In genomic region chr1:234544094-234544579, GRCh38 we compare ENCODE assay signal across 7 cellular contexts.
DNase-seq lines count a peak whose midpoint lies in the region; ATAC-seq and TF ChIP-seq lines count a peak whose summit lies in the region.

No MANE protein-coding gene starts in this region.

- no peaks in the 10 kb centered on the region for H3K9me3 ChIP-seq in parathyroid adenoma (ENCODE audit: control insufficient read depth, low read length)
- H3K9me3 ChIP-seq in vagina = no peaks in the 10 kb centered on the region

- CTCF ChIA-PET in HEK293T (lab: Yijun Ruan, JAX) = interaction anchor here (0.6 to 3.0 kb wide), 11 partner anchors 8 to 309 kb away, joined by 3 to 12 read pairs (median 4); no protein-coding TSS in a partner anchor

- no peaks in the 10 kb centered on the region for H3K36me3 Mint-ChIP-seq in activated T-helper 2 cell treated with anti-CD3 and anti-CD28 coated beads, Interferon-gamma antibody, Interleukin-2, Interleukin-4, amounts not matched to agents 10 μg/mL and 5 μg/mL and 100 μg/mL, durations not matched to agents 14 hours and 24 hours and 36 hours (ENCODE audit: low read depth)

- POLR2A ChIA-PET in HEK293T (lab: Yijun Ruan, JAX) = interaction anchor here (0.8 to 2.9 kb wide), 17 partner anchors 8 to 178 kb away, joined by 3 to 23 read pairs (median 5); partner anchors contain the start of gene IRF2BP2

- no peaks in the 10 kb centered on the region for H3K36me3 ChIP-seq in parathyroid adenoma (ENCODE audit: control insufficient read depth, insufficient read depth, low read length)
- no peaks in the 10 kb centered on the region for H3K36me3 ChIP-seq in vagina

- H3K4me1 ChIP-seq in foreskin keratinocyte = peaks cover 20% of the 10 kb centered on the region
- H3K4me1 ChIP-seq in parathyroid adenoma = no peaks in the 10 kb centered on the region
- H3K4me1 ChIP-seq in vagina = peaks cover 64% of the 10 kb centered on the region

- peak; percentile 72 for ATAC-seq in foreskin keratinocyte

- intact Hi-C loops in activated T-helper 2 cell treated with anti-CD3 and anti-CD28 coated beads, Interferon-gamma antibody, Interleukin-2, Interleukin-4, amounts not matched to agents 10 μg/mL and 5 μg/mL and 100 μg/mL, durations not matched to agents 14 hours and 24 hours and 36 hours (cut with micrococcal nuclease) = no loop called here
- intact Hi-C loops in vagina (cut with DNase I) = no loop called here

- no peak for TF ChIP-seq POLR2A in vagina (IDR thresholded peaks at IDR 0.05)

- H3K79me2 ChIP-seq in parathyroid adenoma = no peaks in the 10 kb centered on the region

- peak overlapping the region; percentile 29 for H3K4me2 ChIP-seq in parathyroid adenoma (ENCODE audit: low read length)

- H3K27me3 ChIP-seq in foreskin keratinocyte = no peaks in the 10 kb centered on the region
- H3K27me3 ChIP-seq in parathyroid adenoma (ENCODE audit: control insufficient read depth, insufficient read depth, low read length) = no peaks in the 10 kb centered on the region
- no peaks in the 10 kb centered on the region for H3K27me3 ChIP-seq in vagina

- no peak overlapping the region for H3K9ac ChIP-seq in parathyroid adenoma

- H3K27ac Mint-ChIP-seq in activated T-helper 2 cell treated with anti-CD3 and anti-CD28 coated beads, Interferon-gamma antibody, Interleukin-2, Interleukin-4, amounts not matched to agents 10 μg/mL and 5 μg/mL and 100 μg/mL, durations not matched to agents 14 hours and 24 hours and 36 hours = peak overlapping the region; percentile 39

- H3K4me3 ChIP-seq in parathyroid adenoma (ENCODE audit: low read depth, low read length) (no peak overlapping the region), vagina (no peak overlapping the region)

- no peak for TF ChIP-seq CTCF in foreskin keratinocyte (conservative IDR thresholded peaks at IDR 0.05)
- TF ChIP-seq CTCF in parathyroid adenoma (IDR thresholded peaks at IDR 0.05) = no peak
- TF ChIP-seq CTCF in vagina (IDR thresholded peaks at IDR 0.05) = no peak

- peak; percentile 55 for DNase-seq in HEK293T (ENCODE audit: extremely low spot score)
- DNase-seq in NCI-H526 (lab: John Stamatoyannopoulos, UW) = peak; percentile 26 to 50
- no peak for DNase-seq in activated T-helper 2 cell treated with anti-CD3 and anti-CD28 coated beads, Interferon-gamma antibody, Interleukin-2, Interleukin-4, amounts not matched to agents 10 μg/mL and 5 μg/mL and 100 μg/mL, durations not matched to agents 14 hours and 24 hours and 36 hours (ENCODE audit: low spot score)
- DNase-seq in foreskin keratinocyte = peak; percentile 87 to 94
- peak in 1 of 2 donors; percentile 91 for DNase-seq in vagina (ENCODE audit: extremely low spot score in 2 of 2)
- DNase-seq in GM19240 (ENCODE audit: insufficient read length, low spot score) = no peak

- peaks cover 36% of the 10 kb centered on the region for H3K4me1 Mint-ChIP-seq in activated T-helper 2 cell treated with anti-CD3 and anti-CD28 coated beads, Interferon-gamma antibody, Interleukin-2, Interleukin-4, amounts not matched to agents 10 μg/mL and 5 μg/mL and 100 μg/mL, durations not matched to agents 14 hours and 24 hours and 36 hours (ENCODE audit: low read depth)

- H3K4me3 Mint-ChIP-seq in activated T-helper 2 cell treated with anti-CD3 and anti-CD28 coated beads, Interferon-gamma antibody, Interleukin-2, Interleukin-4, amounts not matched to agents 10 μg/mL and 5 μg/mL and 100 μg/mL, durations not matched to agents 14 hours and 24 hours and 36 hours (ENCODE audit: low read depth) = peak overlapping the region; percentile 27

- H3K9me3 Mint-ChIP-seq in activated T-helper 2 cell treated with anti-CD3 and anti-CD28 coated beads, Interferon-gamma antibody, Interleukin-2, Interleukin-4, amounts not matched to agents 10 μg/mL and 5 μg/mL and 100 μg/mL, durations not matched to agents 14 hours and 24 hours and 36 hours = no peaks in the 10 kb centered on the region

- H3K27me3 Mint-ChIP-seq in activated T-helper 2 cell treated with anti-CD3 and anti-CD28 coated beads, Interferon-gamma antibody, Interleukin-2, Interleukin-4, amounts not matched to agents 10 μg/mL and 5 μg/mL and 100 μg/mL, durations not matched to agents 14 hours and 24 hours and 36 hours (ENCODE audit: low read depth) = no peaks in the 10 kb centered on the region

- H3K27ac ChIP-seq in foreskin keratinocyte (peak overlapping the region; percentile 79), parathyroid adenoma (peak overlapping the region; percentile 60), vagina (peak overlapping the region; percentile 91)

- no peak overlapping the region for H2AFZ ChIP-seq in parathyroid adenoma

TF ChIP-seq in HEK293T, 16 proteins besides CTCF, POLR2A, EP300 and RAD21:
- TF ChIP-seq SP1 (IDR thresholded peaks at IDR 0.05) = no peak
- no peak for TF ChIP-seq FOXM1 (IDR thresholded peaks at IDR 0.05; ENCODE audit: borderline replicate concordance)
- no peak for TF ChIP-seq CTBP1 (IDR thresholded peaks at IDR 0.05; ENCODE audit: borderline replicate concordance)
- TF ChIP-seq, protein P1, sequence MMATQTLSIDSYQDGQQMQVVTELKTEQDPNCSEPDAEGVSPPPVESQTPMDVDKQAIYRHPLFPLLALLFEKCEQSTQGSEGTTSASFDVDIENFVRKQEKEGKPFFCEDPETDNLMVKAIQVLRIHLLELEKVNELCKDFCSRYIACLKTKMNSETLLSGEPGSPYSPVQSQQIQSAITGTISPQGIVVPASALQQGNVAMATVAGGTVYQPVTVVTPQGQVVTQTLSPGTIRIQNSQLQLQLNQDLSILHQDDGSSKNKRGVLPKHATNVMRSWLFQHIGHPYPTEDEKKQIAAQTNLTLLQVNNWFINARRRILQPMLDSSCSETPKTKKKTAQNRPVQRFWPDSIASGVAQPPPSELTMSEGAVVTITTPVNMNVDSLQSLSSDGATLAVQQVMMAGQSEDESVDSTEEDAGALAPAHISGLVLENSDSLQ (IDR thresholded peaks at IDR 0.05) = no peak
- no peak for TF ChIP-seq BHLHE40 (IDR thresholded peaks at IDR 0.05; ENCODE audit: borderline replicate concordance)
- TF ChIP-seq FOXK2 (IDR thresholded peaks at IDR 0.05) = no peak

Comparison
In these comparisons a context has a peak if more than half of its experiments do, and no peak if none do; other contexts are left out.
1. DNase-seq: peak in HEK293T (single experiment), NCI-H526 (2 of 2) and foreskin keratinocyte (2 of 2); none in activated T-helper 2 cell treated with anti-CD3 and anti-CD28 coated beads, Interferon-gamma antibody, Interleukin-2, Interleukin-4, amounts not matched to agents 10 μg/mL and 5 μg/mL and 100 μg/mL, durations not matched to agents 14 hours and 24 hours and 36 hours (single experiment) and GM19240 (single experiment).
2. Peak in every context shown above with its lines, with median percentiles within 50 percentile points of each other: H3K27ac ChIP-seq.